In genomic region chr2:128734521-128735295, GRCh38 we compare ENCODE assay signal across 9 cellular contexts.
DNase-seq lines count a peak whose midpoint lies in the region; ATAC-seq and TF ChIP-seq lines count a peak whose summit lies in the region.
"Had no signal": no experiment of that assay in that cellular context is flagged by ENCODE, and none has a peak within 500 bp of the region (broad histone marks: within the 10 kb centered on the region; RNA-seq: fewer than 3 reads in every experiment).

No MANE protein-coding gene starts in this region.

- H3F3A ChIP-seq in MM.1S (ENCODE audit: insufficient read depth, low read length): no peaks in the 10 kb centered on the region

- no peaks in the 10 kb centered on the region for H3K36me3 ChIP-seq in uterus
- H3K36me3 ChIP-seq in MM.1S (replicated peaks; ENCODE audit: insufficient read depth, low read length): no peaks in the 10 kb centered on the region

- peaks cover 54% of the 10 kb centered on the region for H3K27me3 Mint-ChIP-seq in activated T-helper 2 cell treated with anti-CD3 and anti-CD28 coated beads, Interferon-gamma antibody, Interleukin-2, Interleukin-4, amounts not matched to agents 10 μg/mL and 5 μg/mL and 100 μg/mL, durations not matched to agents 14 hours and 24 hours and 36 hours (ENCODE audit: low read depth)
- no peaks in the 10 kb centered on the region for H3K27me3 Mint-ChIP-seq in memory B cell

- H4K20me1 ChIP-seq in MM.1S (ENCODE audit: insufficient read depth, low read length): no peaks in the 10 kb centered on the region

- peak; percentile 25 for DNase-seq in activated T-helper 2 cell treated with anti-CD3 and anti-CD28 coated beads, Interferon-gamma antibody, Interleukin-2, Interleukin-4, amounts not matched to agents 10 μg/mL and 5 μg/mL and 100 μg/mL, durations not matched to agents 14 hours and 24 hours and 36 hours (ENCODE audit: low spot score)
- DNase-seq in memory B cell (ENCODE audit: low spot score in 2 of 2): no peak
- no peak for DNase-seq in uterus
- DNase-seq in MM.1S: no peak
- no peak for DNase-seq in posterior cingulate gyrus
- no peak for DNase-seq in HCEC 1CT

- no peaks in the 10 kb centered on the region for H3K27me3 ChIP-seq in uterus
- no peaks in the 10 kb centered on the region for H3K27me3 ChIP-seq in MM.1S (replicated peaks; ENCODE audit: insufficient read depth, low read length)

- no peaks in the 10 kb centered on the region for H3K9me2 ChIP-seq in MM.1S (replicated peaks; ENCODE audit: insufficient read depth, low read length)

- ATAC-seq in GM18502 (IDR thresholded peaks at IDR 0.05; ENCODE audit: poor library complexity, unreplicated experiment) (peak; percentile 41), HG02798 (IDR thresholded peaks at IDR 0.05; ENCODE audit: poor library complexity, unreplicated experiment) (peak; percentile 58), memory B cell (ENCODE audit: low read depth) (peak; percentile 67)

- H3K27ac Mint-ChIP-seq in activated T-helper 2 cell treated with anti-CD3 and anti-CD28 coated beads, Interferon-gamma antibody, Interleukin-2, Interleukin-4, amounts not matched to agents 10 μg/mL and 5 μg/mL and 100 μg/mL, durations not matched to agents 14 hours and 24 hours and 36 hours: peak overlapping the region; percentile 2
- no peak overlapping the region for H3K27ac Mint-ChIP-seq in memory B cell

- TF ChIP-seq CTCF in uterus (IDR thresholded peaks at IDR 0.05) (no peak), MM.1S (IDR thresholded peaks at IDR 0.05; ENCODE audit: low read length) (no peak)

- H3K9ac ChIP-seq in MM.1S (ENCODE audit: low read length): no peak overlapping the region

- no peak for TF ChIP-seq POLR2A in uterus (IDR thresholded peaks at IDR 0.05)

- no peak overlapping the region for H2AFZ ChIP-seq in MM.1S (ENCODE audit: low read length)

- H3K4me1 Mint-ChIP-seq in activated T-helper 2 cell treated with anti-CD3 and anti-CD28 coated beads, Interferon-gamma antibody, Interleukin-2, Interleukin-4, amounts not matched to agents 10 μg/mL and 5 μg/mL and 100 μg/mL, durations not matched to agents 14 hours and 24 hours and 36 hours (ENCODE audit: low read depth): peaks cover 16% of the 10 kb centered on the region
- H3K4me1 Mint-ChIP-seq in memory B cell: peaks cover 13% of the 10 kb centered on the region

- H3K4me3 ChIP-seq in uterus (no peak overlapping the region), MM.1S (ENCODE audit: low read length) (no peak overlapping the region)

- H3K9me3 Mint-ChIP-seq in activated T-helper 2 cell treated with anti-CD3 and anti-CD28 coated beads, Interferon-gamma antibody, Interleukin-2, Interleukin-4, amounts not matched to agents 10 μg/mL and 5 μg/mL and 100 μg/mL, durations not matched to agents 14 hours and 24 hours and 36 hours: no peaks in the 10 kb centered on the region
- no peaks in the 10 kb centered on the region for H3K9me3 Mint-ChIP-seq in memory B cell

- H3K79me2 ChIP-seq in MM.1S (ENCODE audit: low read length): no peaks in the 10 kb centered on the region

- no peak overlapping the region for H3K4me2 ChIP-seq in MM.1S (ENCODE audit: low read depth, low read length)

- H3K36me3 Mint-ChIP-seq in activated T-helper 2 cell treated with anti-CD3 and anti-CD28 coated beads, Interferon-gamma antibody, Interleukin-2, Interleukin-4, amounts not matched to agents 10 μg/mL and 5 μg/mL and 100 μg/mL, durations not matched to agents 14 hours and 24 hours and 36 hours (ENCODE audit: low read depth): no peaks in the 10 kb centered on the region
- no peaks in the 10 kb centered on the region for H3K36me3 Mint-ChIP-seq in memory B cell

- H3K27ac ChIP-seq in uterus (no peak overlapping the region), MM.1S (ENCODE audit: low read length) (no peak overlapping the region)
- H3K27ac ChIP-seq: VCaP had no signal

- intact Hi-C loops in activated T-helper 2 cell treated with anti-CD3 and anti-CD28 coated beads, Interferon-gamma antibody, Interleukin-2, Interleukin-4, amounts not matched to agents 10 μg/mL and 5 μg/mL and 100 μg/mL, durations not matched to agents 14 hours and 24 hours and 36 hours (cut with micrococcal nuclease): loop anchor here (5.0 to 10.0 kb wide), 2 partner anchors 412 to 1110 kb away; no protein-coding TSS in a partner anchor
- intact Hi-C loops in uterus (cut with DNase I; ENCODE audit: low total_unique reads): no loop called here
- intact Hi-C loops in posterior cingulate gyrus (cut with DNase I): loop anchor here (10.0 kb wide), 3 partner anchors 410 to 1190 kb away; no protein-coding TSS in a partner anchor

- H3K9me3 ChIP-seq in uterus: no peaks in the 10 kb centered on the region
- H3K9me3 ChIP-seq in MM.1S (replicated peaks; ENCODE audit: insufficient read depth, low read length): no peaks in the 10 kb centered on the region

- H3K4me3 Mint-ChIP-seq in activated T-helper 2 cell treated with anti-CD3 and anti-CD28 coated beads, Interferon-gamma antibody, Interleukin-2, Interleukin-4, amounts not matched to agents 10 μg/mL and 5 μg/mL and 100 μg/mL, durations not matched to agents 14 hours and 24 hours and 36 hours (ENCODE audit: low read depth): no peak overlapping the region
- H3K4me3 Mint-ChIP-seq in memory B cell: peak overlapping the region; percentile 46

- H3K4me1 ChIP-seq in uterus: no peaks in the 10 kb centered on the region
- H3K4me1 ChIP-seq in MM.1S (ENCODE audit: low read length): no peaks in the 10 kb centered on the region
